36 cellular contexts compared by ENCODE assay signal in genomic region chr4:159758061-159758460, GRCh38.
"Had no signal": no experiment of that assay in that cellular context is flagged by ENCODE, and none has a peak within 500 bp of the region (broad histone marks: within the 10 kb centered on the region; RNA-seq: fewer than 3 reads in every experiment).

No MANE protein-coding gene starts in this region.

- H3K36me3 ChIP-seq: adrenal gland, cardiac muscle cell had no signal

- H3K27me3 Mint-ChIP-seq: activated B cell treated with CpG ODN at 0.5 μM for 24 hours; activated CD4-positive, alpha-beta memory T cell treated with anti-CD3 and anti-CD28 coated beads for 36 hours; activated CD4-positive, alpha-beta T cell treated with anti-CD3 and anti-CD28 coated beads, Interleukin-2, amount 10 ng/mL, durations not matched to agents 24 days and 14 days; activated CD8-positive, alpha-beta T cell treated with anti-CD3 and anti-CD28 coated beads for 36 hours; activated T-helper 17 cell treated with anti-CD3 and anti-CD28 coated beads, Interleukin-2, amount 50 U/mL, for 72 hours; brain; central memory CD8-positive, alpha-beta T cell had no signal

- H3K27ac ChIP-seq: adrenal gland, cardiac muscle cell, VCaP had no signal

- H3K4me3 Mint-ChIP-seq: activated B cell treated with CpG ODN at 0.5 μM for 24 hours; activated CD4-positive, alpha-beta memory T cell treated with anti-CD3 and anti-CD28 coated beads for 36 hours; activated CD4-positive, alpha-beta T cell treated with anti-CD3 and anti-CD28 coated beads, Interleukin-2, amount 10 ng/mL, durations not matched to agents 24 days and 14 days; activated CD8-positive, alpha-beta T cell treated with anti-CD3 and anti-CD28 coated beads for 36 hours; activated naive CD4-positive, alpha-beta T cell treated with anti-CD3 and anti-CD28 coated beads for 36 hours; activated naive CD8-positive, alpha-beta T cell treated with anti-CD3 and anti-CD28 coated beads for 36 hours; activated T-cell treated with anti-CD3 and anti-CD28 coated beads, Interleukin-2, amount 50 U/mL, for 4 hours; activated T-cell treated with anti-CD3 and anti-CD28 coated beads, Interleukin-2, amount 50 U/mL, for 72 hours; activated T-helper 1 cell treated with anti-CD3 and anti-CD28 coated beads, Interleukin-12 subunit alpha, Interleukin-12 subunit beta, Interleukin-2, Interleukin-4 antibody, amounts not matched to agents 30 ng/mL and 10 ng/mL and 1 ng/mL, durations not matched to agents 14 hours and 24 hours and 36 hours; activated T-helper 17 cell treated with anti-CD3 and anti-CD28 coated beads, Interleukin-2, amount 50 U/mL, for 72 hours; brain; central memory CD8-positive, alpha-beta T cell; T-helper 1 cell treated with Interleukin-12 subunit alpha and Interleukin-12 subunit beta and Interleukin-4 antibody, amounts not matched to agents 30 μg/mL and 1 μg/mL, for 36 hours; T-helper 2 cell treated with Interferon-gamma antibody and Interleukin-4, amounts not matched to agents 5 μg/mL and 100 μg/mL, for 36 hours had no signal

- H3K9me3 Mint-ChIP-seq: activated CD4-positive, alpha-beta T cell treated with anti-CD3 and anti-CD28 coated beads, Interleukin-2, amount 10 ng/mL, durations not matched to agents 24 days and 14 days; activated T-helper 1 cell treated with anti-CD3 and anti-CD28 coated beads, Interleukin-12 subunit alpha, Interleukin-12 subunit beta, Interleukin-2, Interleukin-4 antibody, amounts not matched to agents 30 ng/mL and 10 ng/mL and 1 ng/mL, durations not matched to agents 14 hours and 24 hours and 36 hours; T-helper 1 cell treated with Interleukin-12 subunit alpha and Interleukin-12 subunit beta and Interleukin-4 antibody, amounts not matched to agents 30 μg/mL and 1 μg/mL, for 36 hours had no signal

- H3K9me3 ChIP-seq: adrenal gland had no signal

- H3K27ac Mint-ChIP-seq: activated B cell treated with CpG ODN at 0.5 μM for 24 hours; activated CD4-positive, alpha-beta memory T cell treated with anti-CD3 and anti-CD28 coated beads for 36 hours; activated CD4-positive, alpha-beta T cell treated with anti-CD3 and anti-CD28 coated beads, Interleukin-2, amount 10 ng/mL, durations not matched to agents 24 days and 14 days; activated CD8-positive, alpha-beta T cell treated with anti-CD3 and anti-CD28 coated beads for 36 hours; activated naive CD4-positive, alpha-beta T cell treated with anti-CD3 and anti-CD28 coated beads for 36 hours; activated naive CD4-positive, alpha-beta T cell treated with anti-CD3 and anti-CD28 coated beads, Interleukin-2, amount 50 U/mL, for 72 hours; activated naive CD8-positive, alpha-beta T cell treated with anti-CD3 and anti-CD28 coated beads for 36 hours; activated T-cell treated with anti-CD3 and anti-CD28 coated beads, Interleukin-2, amount 50 U/mL, for 72 hours; activated T-helper 1 cell treated with anti-CD3 and anti-CD28 coated beads, Interleukin-12 subunit alpha, Interleukin-12 subunit beta, Interleukin-2, Interleukin-4 antibody, amounts not matched to agents 30 ng/mL and 10 ng/mL and 1 ng/mL, durations not matched to agents 14 hours and 24 hours and 36 hours; activated T-helper 17 cell treated with anti-CD3 and anti-CD28 coated beads, Interleukin-2, amount 50 U/mL, for 72 hours; brain; T-helper 1 cell treated with Interleukin-12 subunit alpha and Interleukin-12 subunit beta and Interleukin-4 antibody, amounts not matched to agents 30 μg/mL and 1 μg/mL, for 36 hours; T-helper 2 cell treated with Interferon-gamma antibody and Interleukin-4, amounts not matched to agents 5 μg/mL and 100 μg/mL, for 36 hours had no signal

- H3K4me3 ChIP-seq: adrenal gland, cardiac muscle cell had no signal

- H3K4me1 ChIP-seq: adrenal gland had no signal

- H3K27me3 ChIP-seq: adrenal gland, cardiac muscle cell had no signal

- DNase-seq: activated B cell treated with CpG ODN at 0.5 μM for 24 hours; activated CD4-positive, alpha-beta memory T cell treated with anti-CD3 and anti-CD28 coated beads for 36 hours; activated CD4-positive, alpha-beta T cell treated with anti-CD3 and anti-CD28 coated beads for 4 hours; activated CD4-positive, alpha-beta T cell treated with anti-CD3 and anti-CD28 coated beads, Interleukin-2, amount 10 ng/mL, durations not matched to agents 24 days and 14 days; activated CD4-positive, alpha-beta T cell treated with anti-CD3 and anti-CD28 coated beads, Interleukin-2, amount 50 U/mL, for 1 hour; activated CD4-positive, alpha-beta T cell treated with anti-CD3 and anti-CD28 coated beads, Interleukin-2, amount 50 U/mL, for 4 hours; activated CD4-positive, CD25-positive, alpha-beta regulatory T cell treated with anti-CD3 and anti-CD28 coated beads, Interleukin-2, amount 50 U/mL, for 72 hours; activated CD8-positive, alpha-beta memory T cell treated with anti-CD3 and anti-CD28 coated beads, Interleukin-2, amount 50 U/mL, for 4 hours; activated CD8-positive, alpha-beta T cell treated with anti-CD3 and anti-CD28 coated beads for 36 hours; activated effector memory CD4-positive, alpha-beta T cell treated with anti-CD3 and anti-CD28 coated beads, Interleukin-2, amount 50 U/mL, for 16 hours; activated gamma-delta T cell treated with Interleukin-2 at 50 U/mL for 16 hours; activated naive CD4-positive, alpha-beta T cell; activated naive CD4-positive, alpha-beta T cell treated with anti-CD3 and anti-CD28 coated beads for 36 hours; activated naive CD4-positive, alpha-beta T cell treated with anti-CD3 and anti-CD28 coated beads, Interleukin-2, amount 50 U/mL, for 16 hours; activated naive CD8-positive, alpha-beta T cell treated with anti-CD3 and anti-CD28 coated beads for 36 hours; activated T-cell treated with anti-CD3 and anti-CD28 coated beads for 4 hours; activated T-cell treated with anti-CD3 and anti-CD28 coated beads, Interleukin-2, amount 50 U/mL, for 1 hour; activated T-cell treated with anti-CD3 and anti-CD28 coated beads, Interleukin-2, amount 50 U/mL, for 4 hours; activated T-cell treated with anti-CD3 and anti-CD28 coated beads, Interleukin-2, amount 50 U/mL, for 72 hours; adrenal gland; amniotic stem cell; aorta; caudate nucleus; cerebellar nuclear complex; T-helper 1 cell; T-helper 2 cell; T-helper 9 cell had no signal

- ATAC-seq: activated CD8-positive, alpha-beta T cell treated with anti-CD3 and anti-CD28 coated beads for 36 hours; activated naive CD4-positive, alpha-beta T cell treated with anti-CD3 and anti-CD28 coated beads, Interleukin-2, amount 50 U/mL, for 72 hours; activated T-cell treated with anti-CD3 and anti-CD28 coated beads, Interleukin-2, amount 50 U/mL, for 4 hours; activated T-cell treated with anti-CD3 and anti-CD28 coated beads, Interleukin-2, amount 50 U/mL, for 72 hours; activated T-helper 17 cell treated with anti-CD3 and anti-CD28 coated beads, Interleukin-2, amount 50 U/mL, for 72 hours had no signal

- H3K36me3 Mint-ChIP-seq: activated CD4-positive, alpha-beta memory T cell treated with anti-CD3 and anti-CD28 coated beads for 36 hours; activated naive CD8-positive, alpha-beta T cell treated with anti-CD3 and anti-CD28 coated beads for 36 hours had no signal

- H3K4me1 Mint-ChIP-seq: activated B cell treated with CpG ODN at 0.5 μM for 24 hours; activated CD4-positive, alpha-beta T cell treated with anti-CD3 and anti-CD28 coated beads, Interleukin-2, amount 10 ng/mL, durations not matched to agents 24 days and 14 days; activated naive CD8-positive, alpha-beta T cell treated with anti-CD3 and anti-CD28 coated beads for 36 hours; activated T-helper 17 cell treated with anti-CD3 and anti-CD28 coated beads, Interleukin-2, amount 50 U/mL, for 72 hours; brain; central memory CD8-positive, alpha-beta T cell had no signal
